In the genomic region with DNA sequence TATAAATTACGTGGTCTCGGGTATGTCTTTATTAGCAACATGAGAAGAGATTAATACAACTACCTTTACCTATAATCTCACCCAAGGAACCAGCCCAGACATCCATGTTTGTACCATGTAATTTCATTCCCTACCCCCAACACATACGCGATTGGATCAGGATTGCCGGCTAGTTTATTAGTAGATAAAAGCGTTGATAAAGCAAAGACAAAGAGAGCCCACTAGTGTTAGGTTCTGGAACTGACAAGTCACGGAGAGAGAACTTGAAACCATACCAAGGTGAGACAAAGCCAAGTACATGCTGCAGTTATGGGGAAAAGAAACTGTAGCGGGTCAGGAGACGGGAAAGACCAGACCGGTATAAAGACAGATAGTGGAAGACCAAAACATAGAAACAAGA, we compare ENCODE assay signal across 9 cellular contexts. TPM values are rescaled to one million over a fixed set of nuclear protein-coding genes. Genes with fewer than 3 reads are reported as not detected.
DNase-seq lines count a peak whose midpoint lies in the region; ATAC-seq and TF ChIP-seq lines count a peak whose summit lies in the region.
"Had no signal": no experiment of that assay in that cellular context is flagged by ENCODE, and none has a peak within 500 bp of the region (broad histone marks: within the 10 kb centered on the region; RNA-seq: fewer than 3 reads in every experiment).

No MANE protein-coding gene starts in this region.

- H2AFZ ChIP-seq in ACC112 (ENCODE audit: low read length, unreplicated experiment) = no peak overlapping the region
- no peak overlapping the region for H2AFZ ChIP-seq in OCI-LY1 (ENCODE audit: low read length)

- no peaks in the 10 kb centered on the region for H3K36me3 ChIP-seq in ACC112 (ENCODE audit: insufficient read depth, low read length)
- H3K36me3 ChIP-seq in OCI-LY1 (ENCODE audit: insufficient read depth, low read length) = no peaks in the 10 kb centered on the region
- no peaks in the 10 kb centered on the region for H3K36me3 ChIP-seq in lower lobe of right lung
- H3K36me3 ChIP-seq: right atrium auricular region had no signal

- no peaks in the 10 kb centered on the region for H3K9me3 Mint-ChIP-seq in activated CD4-positive, alpha-beta T cell treated with anti-CD3 and anti-CD28 coated beads, Interleukin-2, amount 10 ng/mL, durations not matched to agents 24 days and 14 days

- no peaks in the 10 kb centered on the region for H4K20me1 ChIP-seq in OCI-LY1 (ENCODE audit: insufficient read depth, low read length)

- H3K36me3 Mint-ChIP-seq in activated CD4-positive, alpha-beta T cell treated with anti-CD3 and anti-CD28 coated beads, Interleukin-2, amount 10 ng/mL, durations not matched to agents 24 days and 14 days (ENCODE audit: low read depth) = no peaks in the 10 kb centered on the region

- intact Hi-C loops in lower lobe of right lung (cut with DNase I) = no loop called here
- intact Hi-C loops in activated CD4-positive, alpha-beta T cell treated with anti-CD3 and anti-CD28 coated beads, Interleukin-2, amount 10 ng/mL, durations not matched to agents 24 days and 14 days (cut with micrococcal nuclease) = no loop called here

- H3K4me1 ChIP-seq in ACC112 (ENCODE audit: control insufficient read depth, insufficient read depth, low read length, unreplicated experiment) (peaks cover 23% of the 10 kb centered on the region), OCI-LY1 (ENCODE audit: insufficient read depth, low read length, severe bottlenecking) (no peaks in the 10 kb centered on the region), lower lobe of right lung (peaks cover 5% of the 10 kb centered on the region)
- H3K4me1 ChIP-seq: right atrium auricular region had no signal

- H3K79me2 ChIP-seq in ACC112 (ENCODE audit: control insufficient read depth, insufficient read depth, low read length, unreplicated experiment) (no peaks in the 10 kb centered on the region), OCI-LY1 (ENCODE audit: insufficient read depth, low read length) (no peaks in the 10 kb centered on the region)

- peak; percentile 19 for DNase-seq in fibroblast of mammary gland (ENCODE audit: low read depth)
- no peak for DNase-seq in lower lobe of right lung
- DNase-seq in activated CD4-positive, alpha-beta T cell treated with anti-CD3 and anti-CD28 coated beads, Interleukin-2, amount 50 U/mL, for 1 hour = no peak
- no peak for DNase-seq in activated CD4-positive, alpha-beta T cell treated with anti-CD3 and anti-CD28 coated beads, Interleukin-2, amount 10 ng/mL, durations not matched to agents 24 days and 14 days

- H3K27ac ChIP-seq in ACC112 (ENCODE audit: low read depth, low read length) = peak overlapping the region; percentile 66
- no peak overlapping the region for H3K27ac ChIP-seq in OCI-LY1 (ENCODE audit: low read depth, low read length, poor library complexity, severe bottlenecking)
- H3K27ac ChIP-seq in lower lobe of right lung = no peak overlapping the region
- H3K27ac ChIP-seq: right atrium auricular region had no signal

- no peak overlapping the region for H3K4me2 ChIP-seq in OCI-LY1 (ENCODE audit: low read length)

- no peak overlapping the region for H3K9ac ChIP-seq in OCI-LY1 (ENCODE audit: low read length)

- no peaks in the 10 kb centered on the region for H3K4me1 Mint-ChIP-seq in activated CD4-positive, alpha-beta T cell treated with anti-CD3 and anti-CD28 coated beads, Interleukin-2, amount 10 ng/mL, durations not matched to agents 24 days and 14 days

- no peak overlapping the region for H3K4me3 Mint-ChIP-seq in activated CD4-positive, alpha-beta T cell treated with anti-CD3 and anti-CD28 coated beads, Interleukin-2, amount 10 ng/mL, durations not matched to agents 24 days and 14 days

- peaks cover 25% of the 10 kb centered on the region for H3K27me3 Mint-ChIP-seq in activated CD4-positive, alpha-beta T cell treated with anti-CD3 and anti-CD28 coated beads, Interleukin-2, amount 10 ng/mL, durations not matched to agents 24 days and 14 days

- H3K4me3 ChIP-seq in ACC112 (ENCODE audit: low read depth, low read length) = no peak overlapping the region
- H3K4me3 ChIP-seq in OCI-LY1 (ENCODE audit: low read depth, low read length, poor library complexity, severe bottlenecking) = no peak overlapping the region
- no peak overlapping the region for H3K4me3 ChIP-seq in fibroblast of mammary gland (ENCODE audit: control insufficient read depth, low read depth, low read length)
- H3K4me3 ChIP-seq in lower lobe of right lung = no peak overlapping the region
- H3K4me3 ChIP-seq: right atrium auricular region had no signal

- ATAC-seq in lower lobe of right lung (no peak), HG03442 (IDR thresholded peaks at IDR 0.05; ENCODE audit: unreplicated experiment) (no peak)

- TF ChIP-seq CTCF in GM12874 (IDR thresholded peaks at IDR 0.05; ENCODE audit: insufficient read depth, low read depth, low read length) (peak; percentile 58; the same call in 1 of the 2 replicates), OCI-LY1 (IDR thresholded peaks at IDR 0.05; ENCODE audit: low read length) (peak; percentile 71), fibroblast of mammary gland (conservative IDR thresholded peaks at IDR 0.05; ENCODE audit: control insufficient read depth, insufficient read depth, low read depth, low read length) (peak; percentile 48), lower lobe of right lung (IDR thresholded peaks at IDR 0.05) (no peak)

- H3F3A ChIP-seq in OCI-LY1 (ENCODE audit: insufficient read depth, low read length) = no peaks in the 10 kb centered on the region

- H3K27me3 ChIP-seq in ACC112 (ENCODE audit: insufficient read depth, low read length) (peaks cover under 1% of the 10 kb centered on the region; the same call in 1 of the 2 replicates), OCI-LY1 (ENCODE audit: insufficient read depth, low read length) (no peaks in the 10 kb centered on the region), lower lobe of right lung (ENCODE audit: low read depth) (no peaks in the 10 kb centered on the region)
- H3K27me3 ChIP-seq: right atrium auricular region had no signal

- H3K27ac Mint-ChIP-seq in activated CD4-positive, alpha-beta T cell treated with anti-CD3 and anti-CD28 coated beads, Interleukin-2, amount 10 ng/mL, durations not matched to agents 24 days and 14 days = no peak overlapping the region

- H3K9me2 ChIP-seq in OCI-LY1 (ENCODE audit: low read depth, low read length) = no peaks in the 10 kb centered on the region

- H3K9me3 ChIP-seq in OCI-LY1 (ENCODE audit: low read length) (no peaks in the 10 kb centered on the region), lower lobe of right lung (no peaks in the 10 kb centered on the region)
- H3K9me3 ChIP-seq: right atrium auricular region had no signal

RNA-seq across cellular contexts. Expression of a gene that starts 37.4 kb away (rescaled TPM):
- total RNA-seq in lower lobe of right lung = 20.3 TPM
- 7.7 and 10.5 TPM in 2 replicates for total RNA-seq in activated CD4-positive, alpha-beta T cell treated with anti-CD3 and anti-CD28 coated beads, Interleukin-2, amount 10 ng/mL, durations not matched to agents 24 days and 14 days
